In genomic region chr10:132383751-132384181, GRCh38 we compare ENCODE assay signal across 22 cellular contexts. TPM values are rescaled to one million over a fixed set of nuclear protein-coding genes. Genes with fewer than 3 reads are reported as not detected.
A peak's percentile ranks its signal among the peaks of the same experiment; 100 is the strongest.
DNase-seq lines count a peak whose midpoint lies in the region; ATAC-seq, FAIRE-seq and TF ChIP-seq lines count a peak whose summit lies in the region.
"Had no signal": no experiment of that assay in that cellular context is flagged by ENCODE, and none has a peak within 500 bp of the region (broad histone marks: within the 10 kb centered on the region; RNA-seq: fewer than 3 reads in every experiment).

No MANE protein-coding gene starts in this region.

- H3K27me3 Mint-ChIP-seq in endothelial cell (ENCODE audit: unreplicated experiment): peaks cover 15% of the 10 kb centered on the region
- H3K27me3 Mint-ChIP-seq: activated naive CD8-positive, alpha-beta T cell treated with anti-CD3 and anti-CD28 coated beads for 36 hours; activated T-cell treated with anti-CD3 and anti-CD28 coated beads, Interleukin-2, amount 50 U/mL, for 24 hours; stimulated activated naive B cell treated with anti-CD40 and anti-IgM and Interleukin-4, amounts not matched to agents 10 μg/mL and 1 μg/mL and 100 μg/mL, for 72 hours had no signal

- H3K79me2 ChIP-seq in DOHH2 (ENCODE audit: control insufficient read depth, low read length): no peaks in the 10 kb centered on the region

- H3K4me1 Mint-ChIP-seq in endothelial cell (ENCODE audit: unreplicated experiment): peaks cover 24% of the 10 kb centered on the region

- dilution Hi-C loops in IMR-90 (cut with HindIII; ENCODE audit: low sequenced_read_pairs, unreplicated experiment): no loop called here

- ATAC-seq in IMR-90 (ENCODE audit: low read depth): no peak
- no peak for ATAC-seq in gastroesophageal sphincter
- ATAC-seq: stimulated activated naive B cell treated with anti-CD40 and anti-IgM and Interleukin-4, amounts not matched to agents 10 μg/mL and 1 μg/mL and 100 μg/mL, for 72 hours had no signal

- no peak overlapping the region for H3K56ac ChIP-seq in IMR-90 (ENCODE audit: extremely low read depth, insufficient read depth, low read length)

- intact Hi-C loops in IMR-90 (cut with micrococcal nuclease): no loop called here
- intact Hi-C loops in kidney (cut with DNase I): loop anchor here (5.0 kb wide), 1 partner anchor 74 kb away; no protein-coding TSS in a partner anchor
- intact Hi-C loops in posterior vena cava (cut with DNase I): loop anchor here in 1 of 2 donors (10.0 kb wide), 1 partner anchor 251 kb away; no protein-coding TSS in a partner anchor

- H2AK5ac ChIP-seq in IMR-90 (ENCODE audit: low read depth, low read length): no peak overlapping the region

- TF ChIP-seq RAD21 in IMR-90 (IDR thresholded peaks at IDR 0.05; ENCODE audit: low read length): no peak

- no peak overlapping the region for H3K27ac Mint-ChIP-seq in endothelial cell (ENCODE audit: unreplicated experiment)
- H3K27ac Mint-ChIP-seq: activated naive CD8-positive, alpha-beta T cell treated with anti-CD3 and anti-CD28 coated beads for 36 hours; activated T-cell treated with anti-CD3 and anti-CD28 coated beads, Interleukin-2, amount 50 U/mL, for 24 hours; stimulated activated naive B cell treated with anti-CD40 and anti-IgM and Interleukin-4, amounts not matched to agents 10 μg/mL and 1 μg/mL and 100 μg/mL, for 72 hours had no signal

- no peak overlapping the region for H3K4me3 Mint-ChIP-seq in endothelial cell (ENCODE audit: unreplicated experiment)
- H3K4me3 Mint-ChIP-seq: activated naive CD8-positive, alpha-beta T cell treated with anti-CD3 and anti-CD28 coated beads for 36 hours; activated T-cell treated with anti-CD3 and anti-CD28 coated beads, Interleukin-2, amount 50 U/mL, for 24 hours; stimulated activated naive B cell treated with anti-CD40 and anti-IgM and Interleukin-4, amounts not matched to agents 10 μg/mL and 1 μg/mL and 100 μg/mL, for 72 hours had no signal

- H3F3A ChIP-seq in DOHH2 (ENCODE audit: control insufficient read depth, insufficient read depth): no peaks in the 10 kb centered on the region

- no peak overlapping the region for H3K4me3 ChIP-seq in DOHH2 (ENCODE audit: low read length)
- H3K4me3 ChIP-seq in IMR-90 (ENCODE audit: insufficient read depth, low read depth, low read length): no peak overlapping the region
- no peak overlapping the region for H3K4me3 ChIP-seq in kidney (ENCODE audit: low read length in 2 of 2)
- H3K4me3 ChIP-seq in gastroesophageal sphincter: no peak overlapping the region

- H3K18ac ChIP-seq in IMR-90 (ENCODE audit: low read depth, low read length): no peak overlapping the region

- H3K9me3 Mint-ChIP-seq in endothelial cell (ENCODE audit: unreplicated experiment): peaks cover 3% of the 10 kb centered on the region
- H3K9me3 Mint-ChIP-seq: activated naive CD8-positive, alpha-beta T cell treated with anti-CD3 and anti-CD28 coated beads for 36 hours; activated T-cell treated with anti-CD3 and anti-CD28 coated beads, Interleukin-2, amount 50 U/mL, for 24 hours; stimulated activated naive B cell treated with anti-CD40 and anti-IgM and Interleukin-4, amounts not matched to agents 10 μg/mL and 1 μg/mL and 100 μg/mL, for 72 hours had no signal

- no peaks in the 10 kb centered on the region for H4K20me1 ChIP-seq in DOHH2 (ENCODE audit: control insufficient read depth, insufficient read depth, low read depth, low read length)
- H4K20me1 ChIP-seq in IMR-90 (ENCODE audit: insufficient read depth, low read length): no peaks in the 10 kb centered on the region

- no peaks in the 10 kb centered on the region for H3K9me1 ChIP-seq in IMR-90 (ENCODE audit: insufficient read depth, low read length)

- peak overlapping the region; percentile 60 for H3K4me2 ChIP-seq in DOHH2 (ENCODE audit: low read length)
- H3K4me2 ChIP-seq in IMR-90 (ENCODE audit: low read depth, low read length): no peak overlapping the region

- no peak overlapping the region for H2AK9ac ChIP-seq in IMR-90 (replicated peaks; ENCODE audit: low read depth, low read length, poor library complexity)

- no peak for TF ChIP-seq CTCF in DOHH2 (IDR thresholded peaks at IDR 0.05; ENCODE audit: low read depth, low read length, poor library complexity, severe bottlenecking)
- no peak for TF ChIP-seq CTCF in IMR-90 (conservative IDR thresholded peaks at IDR 0.05; ENCODE audit: low read depth, low read length)
- TF ChIP-seq CTCF in kidney (IDR thresholded peaks at IDR 0.05; ENCODE audit: borderline replicate concordance, extremely low read depth, insufficient read depth): no peak
- no peak for TF ChIP-seq CTCF in endothelial cell (IDR thresholded peaks at IDR 0.05; ENCODE audit: unreplicated experiment)
- TF ChIP-seq CTCF in gastroesophageal sphincter (IDR thresholded peaks at IDR 0.05): no peak

- H3K36me3 Mint-ChIP-seq in endothelial cell (ENCODE audit: low read depth, unreplicated experiment): peaks cover 4% of the 10 kb centered on the region
- H3K36me3 Mint-ChIP-seq: activated naive CD8-positive, alpha-beta T cell treated with anti-CD3 and anti-CD28 coated beads for 36 hours had no signal

- H3K23ac ChIP-seq in IMR-90 (ENCODE audit: low read depth, low read length): no peak overlapping the region

- TF ChIP-seq POLR2A in IMR-90 (IDR thresholded peaks at IDR 0.05; ENCODE audit: low read depth, low read length): no peak
- no peak for TF ChIP-seq POLR2A in gastroesophageal sphincter (IDR thresholded peaks at IDR 0.05)

- peak overlapping the region; percentile 52 for H2AFZ ChIP-seq in IMR-90 (replicated peaks; ENCODE audit: low read length, poor library complexity)

- no peak for DNase-seq in IMR-90
- DNase-seq in kidney: peak; percentile 67
- peak; percentile 70 for DNase-seq in posterior vena cava (ENCODE audit: low spot score)
- DNase-seq in endothelial cell (ENCODE audit: low spot score): no peak
- no peak for DNase-seq in amygdala (lab: John Stamatoyannopoulos, UW)
- DNase-seq: activated naive CD8-positive, alpha-beta T cell treated with anti-CD3 and anti-CD28 coated beads for 36 hours; activated T-cell treated with anti-CD3 and anti-CD28 coated beads, Interleukin-2, amount 50 U/mL, for 24 hours; AML-193; COR-L47; cortex of kidney; EL; Kasumi-1; NCI-H1092 treated with DMSO at 0.1 percent for 48 hours; NCI-H2081 treated with DMSO at 0.1 percent for 48 hours; NCI-H510A treated with DMSO at 0.1 percent for 48 hours; occipital lobe; SHP77 treated with DMSO at 0.1 percent for 48 hours; stimulated activated naive B cell treated with anti-CD40 and anti-IgM and Interleukin-4, amounts not matched to agents 10 μg/mL and 1 μg/mL and 100 μg/mL, for 72 hours; T-helper 1 cell had no signal

- no peaks in the 10 kb centered on the region for H3K9me2 ChIP-seq in DOHH2 (replicated peaks; ENCODE audit: control insufficient read depth, low read length)

- H3K4me1 ChIP-seq in DOHH2 (ENCODE audit: control insufficient read depth, low read length): peaks cover 51% of the 10 kb centered on the region
- 0 out of 2 replicates have a peak, but pooled peaks cover 2% of the 10 kb centered on the region for H3K4me1 ChIP-seq in IMR-90 (ENCODE audit: control insufficient read depth, insufficient read depth, low read length)
- H3K4me1 ChIP-seq in kidney (ENCODE audit: control insufficient read depth in 1 of 2, insufficient read depth in 1 of 2, low read depth in 1 of 2, low read length in 2 of 2): peaks cover 2 to 3% of the 10 kb centered on the region in 2 donors
- H3K4me1 ChIP-seq in gastroesophageal sphincter: peaks cover 0 to 9% (median 3%) of the 10 kb centered on the region in 3 donors

- H3K14ac ChIP-seq in IMR-90 (replicated peaks; ENCODE audit: low read depth, low read length): no peak overlapping the region

- H2BK20ac ChIP-seq in IMR-90 (ENCODE audit: low read depth, low read length): no peak overlapping the region

- H3K27ac ChIP-seq in DOHH2 (ENCODE audit: low read depth, low read length): no peak overlapping the region
- no peak overlapping the region for H3K27ac ChIP-seq in IMR-90 (ENCODE audit: insufficient read depth, low read length)
- no peak overlapping the region for H3K27ac ChIP-seq in kidney (ENCODE audit: low read depth in 2 of 2, low read length in 2 of 2)
- H3K27ac ChIP-seq in gastroesophageal sphincter: no peak overlapping the region

- FAIRE-seq in kidney (lab: Jason Lieb, UNC): no peak
- FAIRE-seq: endothelial cell of umbilical vein had no signal

- H2BK15ac ChIP-seq in IMR-90 (ENCODE audit: low read depth, low read length): no peak overlapping the region

- H3K9ac ChIP-seq in IMR-90 (ENCODE audit: low read depth, low read length) (no peak overlapping the region), kidney (ENCODE audit: low read length in 2 of 2) (no peak overlapping the region)

- POLR2A ChIA-PET in IMR-90 (lab: Charles Lee; ENCODE audit: unreplicated experiment): no interaction called here

- H4K8ac ChIP-seq in IMR-90 (ENCODE audit: low read depth in 2 of 2, low read length in 2 of 2): no peak overlapping the region

- 38% methylated on average over 10 of the region's 12 CpGs; no CpG with 5 or more reads in 1 of the 2 experiments for WGBS in IMR-90 (ENCODE audit: extremely low coverage in 2 of 2, insufficient read length in 1 of 2), 2 experiments
- 76 to 89% methylated on average over 3 of the region's 12 CpGs for WGBS in gastroesophageal sphincter (ENCODE audit: low coverage in 1 of 2), 2 donors

- H3K79me1 ChIP-seq in IMR-90 (ENCODE audit: low read depth in 1 of 2, low read length in 2 of 2): no peaks in the 10 kb centered on the region

- no peak overlapping the region for H2BK5ac ChIP-seq in IMR-90 (ENCODE audit: low read depth, low read length, poor library complexity, severe bottlenecking)

- in situ Hi-C loops in IMR-90 (cut with MboI; ENCODE audit: low sequenced_read_pairs): no loop called here

- H3K9me3 ChIP-seq in DOHH2 (ENCODE audit: control insufficient read depth, insufficient read depth, low read length): no peaks in the 10 kb centered on the region
- H3K9me3 ChIP-seq in IMR-90 (ENCODE audit: control insufficient read depth, insufficient read depth, low read length): peaks cover 2% of the 10 kb centered on the region
- H3K9me3 ChIP-seq in kidney (ENCODE audit: control insufficient read depth in 1 of 2, low read length in 2 of 2): no peaks in the 10 kb centered on the region
- peaks cover 0 to 6% (median 0%) of the 10 kb centered on the region in 3 donors for H3K9me3 ChIP-seq in gastroesophageal sphincter

- BruUV-seq in IMR-90 (replicated peaks; lab: Mats Ljungman, UMichigan): no TSS peak

- no peak overlapping the region for H4K5ac ChIP-seq in IMR-90 (ENCODE audit: low read depth, low read length)

- H3K27me3 ChIP-seq in DOHH2 (ENCODE audit: control insufficient read depth, low read length) (no peaks in the 10 kb centered on the region), IMR-90 (ENCODE audit: control insufficient read depth, insufficient read depth, low read length) (peaks cover 4% of the 10 kb centered on the region; the same call in 1 of the 2 replicates), gastroesophageal sphincter (no peaks in the 10 kb centered on the region)

- TF ChIP-seq EP300 in gastroesophageal sphincter (IDR thresholded peaks at IDR 0.05): no peak

- H3K4ac ChIP-seq in IMR-90 (ENCODE audit: low read depth, low read length): no peak overlapping the region

- H2BK120ac ChIP-seq in IMR-90 (ENCODE audit: low read depth, low read length): no peak overlapping the region

- no peaks in the 10 kb centered on the region for H3K36me3 ChIP-seq in DOHH2 (ENCODE audit: control insufficient read depth, low read length)
- no peaks in the 10 kb centered on the region for H3K36me3 ChIP-seq in IMR-90 (ENCODE audit: control insufficient read depth, insufficient read depth, low read length)
- no peaks in the 10 kb centered on the region for H3K36me3 ChIP-seq in kidney (ENCODE audit: control insufficient read depth in 1 of 2, insufficient read depth in 2 of 2, low read length in 2 of 2)
- H3K36me3 ChIP-seq in gastroesophageal sphincter: peaks cover 0 to 3% of the 10 kb centered on the region in 2 donors

- CTCF ChIA-PET in IMR-90 (lab: Yijun Ruan, JAX): no interaction called here

- no peak overlapping the region for H4K91ac ChIP-seq in IMR-90 (ENCODE audit: insufficient read depth, low read depth, low read length)

RNA-seq across cellular contexts. Expression of gene PWWP2B, which starts 13.2 kb away (rescaled TPM):
- 1.9 and 2.2 TPM in 2 replicates for total RNA-seq in IMR-90 (2012; rRNA removed)
- 1.7 and 2.1 TPM in 2 replicates for polyA plus RNA-seq in IMR-90 (2012; rRNA removed)
- polyA plus RNA-seq in IMR-90 (2012; cell fraction: cytosol; rRNA removed): 2.2 and 3.6 TPM in 2 replicates
- 1.8 and 4.6 TPM in 2 replicates for polyA plus RNA-seq in IMR-90 (2012; cell fraction: nucleus; rRNA removed; ENCODE audit: low replicate concordance)
- total RNA-seq in kidney: 24.3 TPM
- polyA plus RNA-seq in kidney (ENCODE audit: insufficient read depth, low read depth, low replicate concordance): 12.9 TPM
- total RNA-seq in posterior vena cava: 10 to 100 TPM; 10.4 to 16.1 TPM
- 7.6 TPM for total RNA-seq in endothelial cell (ENCODE audit: unreplicated experiment)
- total RNA-seq in gastroesophageal sphincter: 10 to 100 TPM; 11.3 to 17.1 (median 14.8) TPM

RNA-seq across cellular contexts. Expression of gene LRRC27, which starts 51.8 kb away (rescaled TPM):
- 3.6 and 3.8 TPM in 2 replicates for total RNA-seq in IMR-90 (2012; rRNA removed)
- polyA plus RNA-seq in IMR-90 (2012; rRNA removed): 5.0 and 5.3 TPM in 2 replicates
- 2.7 and 5.5 TPM in 2 replicates for polyA plus RNA-seq in IMR-90 (2012; cell fraction: cytosol; rRNA removed)
- 30.8 and 31.9 TPM in 2 replicates for polyA plus RNA-seq in IMR-90 (2012; cell fraction: nucleus; rRNA removed; ENCODE audit: low replicate concordance)
- total RNA-seq in kidney: 14.6 TPM
- 14.4 TPM for polyA plus RNA-seq in kidney (ENCODE audit: insufficient read depth, low read depth, low replicate concordance)
- total RNA-seq in posterior vena cava: 1 to 10 TPM; 4.7 to 6.5 TPM
- total RNA-seq in endothelial cell (ENCODE audit: unreplicated experiment): 11.1 TPM
- total RNA-seq in gastroesophageal sphincter: 1 to 10 TPM; 3.1 to 5.8 (median 4.4) TPM

Comparison
In these comparisons a context has a peak if more than half of its experiments do, and no peak if none do; other contexts are left out.
1. DNase-seq: peak in kidney (single experiment) and posterior vena cava (single experiment); none in IMR-90 (single experiment), endothelial cell (single experiment) and amygdala (0 of 56).